In genomic region chr2:423479-423878, GRCh38 we compare ENCODE assay signal across 23 cellular contexts.
"Had no signal": no experiment of that assay in that cellular context is flagged by ENCODE, and none has a peak within 500 bp of the region (broad histone marks: within the 10 kb centered on the region; RNA-seq: fewer than 3 reads in every experiment).

No MANE protein-coding gene starts in this region.

- H3K27ac Mint-ChIP-seq: activated CD4-positive, alpha-beta T cell treated with anti-CD3 and anti-CD28 coated beads, Interleukin-2, amount 10 ng/mL, durations not matched to agents 7 days and 5 days; activated naive CD4-positive, alpha-beta T cell treated with anti-CD3 and anti-CD28 coated beads, Interleukin-2, amount 10 ng/mL, durations not matched to agents 7 days and 5 days; activated naive CD8-positive, alpha-beta T cell treated with anti-CD3 and anti-CD28 coated beads, Interleukin-2, amount 50 U/mL, for 24 hours; nephron progenitor cell had no signal

- H3K9me3 Mint-ChIP-seq: activated CD4-positive, alpha-beta T cell treated with anti-CD3 and anti-CD28 coated beads, Interleukin-2, amount 10 ng/mL, durations not matched to agents 7 days and 5 days; activated naive CD8-positive, alpha-beta T cell treated with anti-CD3 and anti-CD28 coated beads, Interleukin-2, amount 50 U/mL, for 24 hours had no signal

- H3K4me3 Mint-ChIP-seq: activated CD4-positive, alpha-beta T cell treated with anti-CD3 and anti-CD28 coated beads, Interleukin-2, amount 10 ng/mL, durations not matched to agents 7 days and 5 days; activated naive CD4-positive, alpha-beta T cell treated with anti-CD3 and anti-CD28 coated beads, Interleukin-2, amount 10 ng/mL, durations not matched to agents 7 days and 5 days; activated naive CD8-positive, alpha-beta T cell treated with anti-CD3 and anti-CD28 coated beads, Interleukin-2, amount 50 U/mL, for 24 hours; nephron progenitor cell had no signal

- ATAC-seq: activated naive CD8-positive, alpha-beta T cell treated with anti-CD3 and anti-CD28 coated beads, Interleukin-2, amount 50 U/mL, for 24 hours; gastroesophageal sphincter; left lung; stimulated activated naive CD8-positive, alpha-beta T cell treated with anti-CD3 and anti-CD28 coated beads, Interleukin-15, Interleukin-2, amounts not matched to agents 100 U/mL and 50 U/mL, for 24 hours had no signal

- FAIRE-seq: endometrium had no signal

- DNase-seq: activated CD4-positive, alpha-beta T cell treated with anti-CD3 and anti-CD28 coated beads, Interleukin-2, amount 10 ng/mL, durations not matched to agents 7 days and 5 days; activated CD4-positive, CD25-positive, alpha-beta regulatory T cell; activated CD8-positive, alpha-beta memory T cell treated with anti-CD3 and anti-CD28 coated beads for 24 hours; activated CD8-positive, alpha-beta memory T cell treated with anti-CD3 and anti-CD28 coated beads, Interleukin-2, amount 50 U/mL, for 48 hours; activated effector memory CD4-positive, alpha-beta T cell treated with Interleukin-2 at 50 U/mL for 16 hours; activated naive CD4-positive, alpha-beta T cell treated with anti-CD3 and anti-CD28 coated beads, Interleukin-2, amount 10 ng/mL, durations not matched to agents 7 days and 5 days; activated naive CD8-positive, alpha-beta T cell treated with anti-CD3 and anti-CD28 coated beads, Interleukin-2, amount 50 U/mL, for 24 hours; activated T-cell treated with anti-CD3 and anti-CD28 coated beads, Interleukin-2, amount 50 U/mL, for 48 hours; anterior cingulate cortex; heart left ventricle; left lung; midbrain; nephron progenitor cell; stimulated activated naive CD8-positive, alpha-beta T cell treated with anti-CD3 and anti-CD28 coated beads, Interleukin-15, Interleukin-2, amounts not matched to agents 100 U/mL and 50 U/mL, for 24 hours; transverse colon had no signal

- H3K4me3 ChIP-seq: coronary artery, gastroesophageal sphincter, heart left ventricle, left lung, prostate gland, right atrium auricular region, skin epidermis, suprapubic skin, transverse colon, vagina had no signal

- H3K4me1 ChIP-seq: gastroesophageal sphincter, heart left ventricle, left lung, prostate gland, right atrium auricular region, suprapubic skin, transverse colon, vagina had no signal

- H3K27me3 ChIP-seq: left lung, right atrium auricular region, transverse colon, vagina had no signal

- H3K36me3 Mint-ChIP-seq: activated naive CD4-positive, alpha-beta T cell treated with anti-CD3 and anti-CD28 coated beads, Interleukin-2, amount 10 ng/mL, durations not matched to agents 7 days and 5 days had no signal

- H3K9me3 ChIP-seq: gastroesophageal sphincter, heart left ventricle, prostate gland, right atrium auricular region, suprapubic skin, transverse colon, vagina had no signal

- H3K27ac ChIP-seq: coronary artery, gastroesophageal sphincter, heart left ventricle, left lung, prostate gland, right atrium auricular region, skin epidermis, suprapubic skin, transverse colon, vagina had no signal

- H3K36me3 ChIP-seq: gastroesophageal sphincter, heart left ventricle, left lung, prostate gland, right atrium auricular region, suprapubic skin, transverse colon, vagina had no signal
